ENCODE assay signal across 17 cellular contexts in genomic region chr6:157531986-157532365, GRCh38.
"Had no signal": no experiment of that assay in that cellular context is flagged by ENCODE, and none has a peak within 500 bp of the region (broad histone marks: within the 10 kb centered on the region; RNA-seq: fewer than 3 reads in every experiment).

No MANE protein-coding gene starts in this region.

- ATAC-seq: activated naive CD4-positive, alpha-beta T cell treated with anti-CD3 and anti-CD28 coated beads, Interleukin-2, amount 50 U/mL, for 72 hours; activated T-cell treated with anti-CD3 and anti-CD28 coated beads, Interleukin-2, amount 50 U/mL, for 72 hours; gastroesophageal sphincter; left lung; stimulated activated naive CD8-positive, alpha-beta T cell treated with anti-CD3 and anti-CD28 coated beads, Interleukin-15, amount 100 ng/mL, for 72 hours; upper lobe of right lung had no signal

- H3K9me3 Mint-ChIP-seq: activated B cell treated with CpG ODN at 0.5 μM for 24 hours; activated naive CD4-positive, alpha-beta T cell treated with anti-CD3 and anti-CD28 coated beads, Interleukin-2, amount 50 U/mL, for 72 hours; activated T-cell treated with anti-CD3 and anti-CD28 coated beads, Interleukin-2, amount 50 U/mL, for 72 hours; memory B cell; nephron; stimulated activated naive CD8-positive, alpha-beta T cell treated with anti-CD3 and anti-CD28 coated beads, Interleukin-15, amount 100 ng/mL, for 72 hours had no signal

- H3K36me3 Mint-ChIP-seq: memory B cell had no signal

- H3K27me3 Mint-ChIP-seq: activated B cell treated with CpG ODN at 0.5 μM for 24 hours, memory B cell had no signal

- H3K9me3 ChIP-seq: gastroesophageal sphincter, left lung, upper lobe of right lung had no signal

- DNase-seq: activated B cell treated with CpG ODN at 0.5 μM for 24 hours; activated CD4-positive, alpha-beta T cell treated with anti-CD3 and anti-CD28 coated beads for 48 hours; activated CD8-positive, alpha-beta memory T cell treated with anti-CD3 and anti-CD28 coated beads, Interleukin-2, amount 50 U/mL, for 48 hours; activated gamma-delta T cell; activated T-cell treated with anti-CD3 and anti-CD28 coated beads, Interleukin-2, amount 50 U/mL, for 72 hours; dorsolateral prefrontal cortex; erythroblast; left lung; right cardiac atrium; stimulated activated naive CD8-positive, alpha-beta T cell treated with anti-CD3 and anti-CD28 coated beads, Interleukin-15, amount 100 ng/mL, for 72 hours; upper lobe of right lung had no signal

- H3K36me3 ChIP-seq: cardiac muscle cell, gastroesophageal sphincter, left lung, upper lobe of right lung had no signal

- H3K27me3 ChIP-seq: cardiac muscle cell, dorsolateral prefrontal cortex, gastroesophageal sphincter, left lung, upper lobe of right lung had no signal

- H3K27ac Mint-ChIP-seq: activated B cell treated with CpG ODN at 0.5 μM for 24 hours; activated naive CD4-positive, alpha-beta T cell treated with anti-CD3 and anti-CD28 coated beads, Interleukin-2, amount 50 U/mL, for 72 hours; activated T-cell treated with anti-CD3 and anti-CD28 coated beads, Interleukin-2, amount 50 U/mL, for 72 hours; memory B cell; stimulated activated naive CD8-positive, alpha-beta T cell treated with anti-CD3 and anti-CD28 coated beads, Interleukin-15, amount 100 ng/mL, for 72 hours had no signal

- H3K4me3 Mint-ChIP-seq: activated B cell treated with CpG ODN at 0.5 μM for 24 hours; activated T-cell treated with anti-CD3 and anti-CD28 coated beads, Interleukin-2, amount 50 U/mL, for 72 hours; memory B cell; stimulated activated naive CD8-positive, alpha-beta T cell treated with anti-CD3 and anti-CD28 coated beads, Interleukin-15, amount 100 ng/mL, for 72 hours had no signal

- H3K27ac ChIP-seq: cardiac muscle cell, gastroesophageal sphincter, left lung, upper lobe of right lung had no signal

- H3K4me3 ChIP-seq: cardiac muscle cell, dorsolateral prefrontal cortex, gastroesophageal sphincter, left lung, smooth muscle cell, upper lobe of right lung had no signal
